In genomic region chr7:32560075-32560474, GRCh38 we compare ENCODE assay signal across 17 cellular contexts.
DNase-seq lines count a peak whose midpoint lies in the region; ATAC-seq, FAIRE-seq and TF ChIP-seq lines count a peak whose summit lies in the region.
"Had no signal": no experiment of that assay in that cellular context is flagged by ENCODE, and none has a peak within 500 bp of the region (broad histone marks: within the 10 kb centered on the region; RNA-seq: fewer than 3 reads in every experiment).

No MANE protein-coding gene starts in this region.

- no peak overlapping the region for H3K4me3 Mint-ChIP-seq in CD8-positive, alpha-beta T cell
- H3K4me3 Mint-ChIP-seq in HFFc6 = no peak overlapping the region
- H3K4me3 Mint-ChIP-seq: CD14-positive monocyte; CD8-positive, alpha-beta memory T cell had no signal

- peak; percentile 70 for FAIRE-seq in A204.1 (lab: Jason Lieb, UNC)
- FAIRE-seq in TTC549 (lab: Jason Lieb, UNC) = peak; percentile 42
- FAIRE-seq in frontal cortex (lab: Jason Lieb, UNC) = peak; percentile 58
- FAIRE-seq: GM12892, GM19239, H1 had no signal

- no peak overlapping the region for H3K4me3 ChIP-seq in CD8-positive, alpha-beta T cell (ENCODE audit: low read depth, low read length)
- H3K4me3 ChIP-seq: HAP-1 had no signal

- H3K27ac ChIP-seq in CD8-positive, alpha-beta T cell (ENCODE audit: low read depth, low read length) = no peak overlapping the region
- H3K27ac ChIP-seq: HL-60 had no signal

- DNase-seq in CD8-positive, alpha-beta T cell = no peak
- DNase-seq in frontal cortex (ENCODE audit: low spot score in 2 of 2) = no peak
- no peak for DNase-seq in nucleus accumbens (lab: John Stamatoyannopoulos, UW)
- DNase-seq in NCI-H774 (lab: John Stamatoyannopoulos, UW) = no peak
- no peak for DNase-seq in HFFc6
- DNase-seq: Caco-2; CD8-positive, alpha-beta memory T cell; DND-41; GDM1 had no signal

- ATAC-seq in CD8-positive, alpha-beta T cell = no peak

- H3K36me3 Mint-ChIP-seq in CD8-positive, alpha-beta T cell = peaks cover 63% of the 10 kb centered on the region
- peaks cover 34% of the 10 kb centered on the region for H3K36me3 Mint-ChIP-seq in HFFc6 (ENCODE audit: low read depth)

- POLR2A ChIA-PET in CD8-positive, alpha-beta T cell (lab: Charles Lee) = no interaction called here

- peak overlapping the region; percentile 63 for H3K27ac Mint-ChIP-seq in CD8-positive, alpha-beta T cell
- H3K27ac Mint-ChIP-seq in HFFc6 = no peak overlapping the region; the same call in 1 of the 2 replicates

- H3K36me3 ChIP-seq in CD8-positive, alpha-beta T cell (ENCODE audit: insufficient read depth, low read length) = peaks cover 17% of the 10 kb centered on the region

- intact Hi-C loops in CD8-positive, alpha-beta T cell (cut with DNase I, micrococcal nuclease) = loop anchor here in 1 of 2 experiments (5.0 kb wide), 1 partner anchor 68 kb away; the partner anchor contains the start of gene LSM5

- no peaks in the 10 kb centered on the region for H3K9me3 Mint-ChIP-seq in CD8-positive, alpha-beta T cell
- H3K9me3 Mint-ChIP-seq in HFFc6 = no peaks in the 10 kb centered on the region
- H3K9me3 Mint-ChIP-seq: CD8-positive, alpha-beta memory T cell had no signal

- H3K27me3 ChIP-seq in CD8-positive, alpha-beta T cell (ENCODE audit: insufficient read depth, low read length) = no peaks in the 10 kb centered on the region

- peaks cover 12% of the 10 kb centered on the region for H3K4me1 Mint-ChIP-seq in CD8-positive, alpha-beta T cell (ENCODE audit: low read depth)
- H3K4me1 Mint-ChIP-seq in HFFc6 (ENCODE audit: low read depth) = peaks cover 14% of the 10 kb centered on the region; the same call in 1 of the 2 replicates
- H3K4me1 Mint-ChIP-seq: CD14-positive monocyte had no signal

- no peaks in the 10 kb centered on the region for H3K9me3 ChIP-seq in CD8-positive, alpha-beta T cell (ENCODE audit: low read length)
- H3K9me3 ChIP-seq: Caco-2, HAP-1 had no signal

- H3K27me3 Mint-ChIP-seq in CD8-positive, alpha-beta T cell (ENCODE audit: low read depth) = no peaks in the 10 kb centered on the region
- peaks cover 3% of the 10 kb centered on the region; the same call in 1 of the 2 replicates for H3K27me3 Mint-ChIP-seq in HFFc6 (ENCODE audit: insufficient read depth)
- H3K27me3 Mint-ChIP-seq: CD8-positive, alpha-beta memory T cell had no signal

- H3K4me1 ChIP-seq in CD8-positive, alpha-beta T cell (ENCODE audit: insufficient read depth, low read length) = no peaks in the 10 kb centered on the region
- H3K4me1 ChIP-seq: Caco-2, HAP-1 had no signal

- no peak for TF ChIP-seq CTCF in CD8-positive, alpha-beta T cell (IDR thresholded peaks at IDR 0.05)
- no peak for TF ChIP-seq CTCF in HFFc6 (IDR thresholded peaks at IDR 0.05)

- CTCF ChIA-PET in CD8-positive, alpha-beta T cell (lab: Charles Lee) = interaction anchor here (1.0 kb wide), 1 partner anchor 80 kb away, joined by 4 read pairs; no protein-coding TSS in a partner anchor
